ENCODE assay signal across 8 cellular contexts in genomic region chr4:113760852-113761681, GRCh38. TPM values are rescaled to one million over a fixed set of nuclear protein-coding genes. Genes with fewer than 3 reads are reported as not detected.
DNase-seq lines count a peak whose midpoint lies in the region; ATAC-seq and TF ChIP-seq lines count a peak whose summit lies in the region.

No MANE protein-coding gene starts in this region.

- H3K4me1 ChIP-seq in CD4-positive, CD25-positive, alpha-beta regulatory T cell (ENCODE audit: control insufficient read depth, insufficient read depth, low read length, poor library complexity, severe bottlenecking): peaks cover 40% of the 10 kb centered on the region

- no peaks in the 10 kb centered on the region for H3K27me3 Mint-ChIP-seq in CD4-positive, CD25-positive, alpha-beta regulatory T cell
- H3K27me3 Mint-ChIP-seq in glutamatergic neuron (ENCODE audit: unreplicated experiment) (peaks cover 13% of the 10 kb centered on the region), type B pancreatic cell (peaks cover 4% of the 10 kb centered on the region)

- H3K4me3 Mint-ChIP-seq in CD4-positive, CD25-positive, alpha-beta regulatory T cell: peak overlapping the region; percentile 87 to 99 (median 97)
- H3K4me3 Mint-ChIP-seq in glutamatergic neuron (ENCODE audit: unreplicated experiment) (peak overlapping the region; percentile 96), type B pancreatic cell (peak overlapping the region; percentile 95)

- CTCF ChIA-PET in RWPE1 (lab: Yijun Ruan, JAX): interaction anchor here (0.6 to 1.0 kb wide), 3 partner anchors 261 to 624 kb away, joined by 3 to 5 read pairs (median 4); no protein-coding TSS in a partner anchor

- H3K9me3 ChIP-seq in CD4-positive, CD25-positive, alpha-beta regulatory T cell (ENCODE audit: control insufficient read depth in 2 of 2, low read length in 2 of 2): no peaks in the 10 kb centered on the region

- peaks cover 4% of the 10 kb centered on the region for H3K36me3 ChIP-seq in CD4-positive, CD25-positive, alpha-beta regulatory T cell (ENCODE audit: control insufficient read depth, insufficient read depth, low read length)

- H3K9me3 Mint-ChIP-seq in CD4-positive, CD25-positive, alpha-beta regulatory T cell: no peaks in the 10 kb centered on the region
- H3K9me3 Mint-ChIP-seq in activated naive CD4-positive, alpha-beta T cell treated with anti-CD3 and anti-CD28 coated beads, Interleukin-2, amount 50 U/mL, for 72 hours: no peaks in the 10 kb centered on the region
- H3K9me3 Mint-ChIP-seq in glutamatergic neuron (ENCODE audit: unreplicated experiment) (peaks cover 13% of the 10 kb centered on the region), type B pancreatic cell (no peaks in the 10 kb centered on the region)

- peaks cover 6% of the 10 kb centered on the region for H3K36me3 Mint-ChIP-seq in CD4-positive, CD25-positive, alpha-beta regulatory T cell
- H3K36me3 Mint-ChIP-seq in activated naive CD4-positive, alpha-beta T cell treated with anti-CD3 and anti-CD28 coated beads, Interleukin-2, amount 50 U/mL, for 72 hours: peaks cover 28 to 33% of the 10 kb centered on the region in 2 donors
- no peaks in the 10 kb centered on the region for H3K36me3 Mint-ChIP-seq in glutamatergic neuron (ENCODE audit: unreplicated experiment)
- peaks cover 13% of the 10 kb centered on the region for H3K36me3 Mint-ChIP-seq in type B pancreatic cell

- POLR2A ChIA-PET in RWPE1 (lab: Yijun Ruan, JAX; ENCODE audit: low non-redundant PET): no interaction called here

- ATAC-seq in CD4-positive, CD25-positive, alpha-beta regulatory T cell (ENCODE audit: low read depth in 2 of 2): peak in 1 of 2 donors; percentile 3
- peak; percentile 29 for ATAC-seq in HG03432 (IDR thresholded peaks at IDR 0.05; ENCODE audit: unreplicated experiment)
- ATAC-seq in activated naive CD4-positive, alpha-beta T cell treated with anti-CD3 and anti-CD28 coated beads, Interleukin-2, amount 50 U/mL, for 72 hours: peak; percentile 19 to 26
- ATAC-seq in omental fat pad (ENCODE audit: low FRiP score): peak; percentile 82

- peaks cover 20 to 48% (median 31%) of the 10 kb centered on the region in 4 donors for H3K4me1 Mint-ChIP-seq in CD4-positive, CD25-positive, alpha-beta regulatory T cell
- H3K4me1 Mint-ChIP-seq in glutamatergic neuron (ENCODE audit: low read depth, unreplicated experiment) (peaks cover 7% of the 10 kb centered on the region), type B pancreatic cell (ENCODE audit: unreplicated experiment) (peaks cover 23% of the 10 kb centered on the region)

- TF ChIP-seq CTCF in RWPE1 (conservative IDR thresholded peaks at IDR 0.05; ENCODE audit: low read depth): no peak
- TF ChIP-seq CTCF in glutamatergic neuron (IDR thresholded peaks at IDR 0.05; ENCODE audit: partially characterized antibody, unreplicated experiment): no peak
- no peak for TF ChIP-seq CTCF in omental fat pad (IDR thresholded peaks at IDR 0.05)
- no peak for TF ChIP-seq CTCF in type B pancreatic cell (conservative IDR thresholded peaks at IDR 0.05)

- peak overlapping the region; percentile 98 for H3K27ac ChIP-seq in CD4-positive, CD25-positive, alpha-beta regulatory T cell (ENCODE audit: insufficient read depth, low read length, poor library complexity, severe bottlenecking)
- peak overlapping the region; percentile 100 for H3K27ac ChIP-seq in RWPE1

- H3K27ac Mint-ChIP-seq in CD4-positive, CD25-positive, alpha-beta regulatory T cell: peak overlapping the region; percentile 95 to 100 (median 97)
- H3K27ac Mint-ChIP-seq in activated naive CD4-positive, alpha-beta T cell treated with anti-CD3 and anti-CD28 coated beads, Interleukin-2, amount 50 U/mL, for 72 hours: peak overlapping the region; percentile 98
- H3K27ac Mint-ChIP-seq in glutamatergic neuron (ENCODE audit: unreplicated experiment) (peak overlapping the region; percentile 94), type B pancreatic cell (peak overlapping the region; percentile 99)

- H3K4me3 ChIP-seq in CD4-positive, CD25-positive, alpha-beta regulatory T cell (ENCODE audit: low read depth, low read length): peak overlapping the region; percentile 99

- peak; percentile 26 to 52 (median 47) for DNase-seq in CD4-positive, CD25-positive, alpha-beta regulatory T cell
- DNase-seq in GM19240 (ENCODE audit: insufficient read length, low spot score) (peak; percentile 14), RWPE1 (ENCODE audit: low spot score) (peak; percentile 51), glutamatergic neuron (peak; percentile 78), omental fat pad (ENCODE audit: low spot score) (peak; percentile 55), type B pancreatic cell (ENCODE audit: extremely low spot score, unreplicated experiment) (peak; percentile 74)
- DNase-seq in activated naive CD4-positive, alpha-beta T cell treated with anti-CD3 and anti-CD28 coated beads, Interleukin-2, amount 50 U/mL, for 72 hours (ENCODE audit: low spot score in 2 of 2): peak; percentile 46 to 74

- H3K27me3 ChIP-seq in CD4-positive, CD25-positive, alpha-beta regulatory T cell (ENCODE audit: control insufficient read depth, insufficient read depth, low read length): no peaks in the 10 kb centered on the region

RNA-seq across cellular contexts. Expression of gene CAMK2D, which starts 0.5 kb away (rescaled TPM):
- 42.7 TPM for total RNA-seq in CD4-positive, CD25-positive, alpha-beta regulatory T cell
- 10 to 100 TPM; 24.5 to 27.5 (median 25.4) TPM for polyA plus RNA-seq in CD4-positive, CD25-positive, alpha-beta regulatory T cell
- total RNA-seq in activated naive CD4-positive, alpha-beta T cell treated with anti-CD3 and anti-CD28 coated beads, Interleukin-2, amount 50 U/mL, for 72 hours: 10 to 100 TPM; 61.3 to 74.6 TPM
- total RNA-seq in glutamatergic neuron (ENCODE audit: unreplicated experiment) (24.8 TPM), omental fat pad (10 to 100 TPM; 78.7 to 86.1 (median 83.2) TPM), type B pancreatic cell (ENCODE audit: low replicate concordance) (57.6 and 62.0 TPM in 2 replicates)

Comparison
In these comparisons a context has a peak if more than half of its experiments do, and no peak if none do; other contexts are left out.
1. DNase-seq: peak in every context shown above with its lines; median percentile 78 in glutamatergic neuron; 74 in type B pancreatic cell; 60 in activated naive CD4-positive, alpha-beta T cell treated with anti-CD3 and anti-CD28 coated beads, Interleukin-2, amount 50 U/mL, for 72 hours; 55 in omental fat pad; 51 in RWPE1; 47 in CD4-positive, CD25-positive, alpha-beta regulatory T cell; 14 in GM19240.